ENCODE assay signal across 28 cellular contexts in the genomic region with DNA sequence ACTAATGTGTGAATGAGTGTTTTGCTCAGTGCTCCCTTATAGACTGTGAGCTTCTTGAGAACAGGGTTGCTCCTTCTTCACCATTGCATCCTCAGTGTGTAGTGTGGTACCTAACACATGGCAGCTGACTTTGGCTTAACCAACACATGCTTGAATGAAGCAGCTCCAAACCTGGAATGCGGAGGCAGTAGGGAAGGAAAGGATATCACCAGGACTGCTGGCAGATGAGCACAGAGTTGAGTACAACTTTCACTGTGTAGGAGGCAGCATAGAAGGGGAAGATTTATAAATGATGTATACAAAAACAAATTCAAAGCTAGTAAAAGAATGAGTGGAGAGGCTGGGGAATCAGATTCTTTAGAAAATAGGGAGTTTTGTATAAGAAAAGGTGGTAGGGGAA.
"Had no signal": no experiment of that assay in that cellular context is flagged by ENCODE, and none has a peak within 500 bp of the region (broad histone marks: within the 10 kb centered on the region; RNA-seq: fewer than 3 reads in every experiment).

No MANE protein-coding gene starts in this region.

- H3K27ac ChIP-seq: body of pancreas, colonic mucosa, epithelial cell of prostate, esophagus squamous epithelium, gastroesophageal sphincter, WERI-Rb-1 had no signal

- ATAC-seq: activated CD4-positive, CD25-positive, alpha-beta regulatory T cell treated with anti-CD3 and anti-CD28 coated beads, Interleukin-2, amount 50 U/mL, for 24 hours; activated CD8-positive, alpha-beta T cell treated with anti-CD3 and anti-CD28 coated beads for 36 hours; activated T-cell treated with anti-CD3 and anti-CD28 coated beads, Interleukin-2, amount 50 U/mL, for 4 hours; activated T-helper 17 cell treated with anti-CD3 and anti-CD28 coated beads, Interleukin-2, amount 50 U/mL, for 72 hours; body of pancreas; gastroesophageal sphincter; T-helper 17 cell had no signal

- H3K4me3 Mint-ChIP-seq: activated B cell treated with CpG ODN at 0.5 μM for 24 hours; activated CD8-positive, alpha-beta T cell treated with anti-CD3 and anti-CD28 coated beads for 36 hours; activated naive CD8-positive, alpha-beta T cell; activated T-cell treated with anti-CD3 and anti-CD28 coated beads, Interleukin-2, amount 50 U/mL, for 4 hours; activated T-helper 17 cell treated with anti-CD3 and anti-CD28 coated beads, Interleukin-2, amount 50 U/mL, for 72 hours; T-helper 17 cell; T-helper 2 cell treated with Interferon-gamma antibody and Interleukin-4, amounts not matched to agents 5 μg/mL and 100 μg/mL, for 36 hours had no signal

- H3K9me3 ChIP-seq: body of pancreas, colonic mucosa, esophagus squamous epithelium, gastroesophageal sphincter had no signal

- H3K27me3 ChIP-seq: body of pancreas, colonic mucosa, esophagus squamous epithelium, gastroesophageal sphincter had no signal

- H3K4me1 ChIP-seq: body of pancreas, colonic mucosa, esophagus squamous epithelium had no signal

- H3K4me1 Mint-ChIP-seq: activated B cell treated with CpG ODN at 0.5 μM for 24 hours; activated T-helper 17 cell treated with anti-CD3 and anti-CD28 coated beads, Interleukin-2, amount 50 U/mL, for 72 hours had no signal

- H3K9me3 Mint-ChIP-seq: activated B cell treated with CpG ODN at 0.5 μM for 24 hours; activated CD8-positive, alpha-beta T cell treated with anti-CD3 and anti-CD28 coated beads for 36 hours; activated T-cell treated with anti-CD3 and anti-CD28 coated beads, Interleukin-2, amount 50 U/mL, for 4 hours; activated T-helper 17 cell treated with anti-CD3 and anti-CD28 coated beads, Interleukin-2, amount 50 U/mL, for 72 hours; T-helper 2 cell treated with Interferon-gamma antibody and Interleukin-4, amounts not matched to agents 5 μg/mL and 100 μg/mL, for 36 hours had no signal

- H3K4me3 ChIP-seq: body of pancreas, colonic mucosa, esophagus squamous epithelium, gastroesophageal sphincter had no signal

- DNase-seq: activated B cell treated with CpG ODN at 0.5 μM for 24 hours; activated CD4-positive, alpha-beta T cell treated with anti-CD3 and anti-CD28 coated beads for 48 hours; activated CD4-positive, alpha-beta T cell treated with anti-CD3 and anti-CD28 coated beads, Interleukin-2, amount 50 U/mL, for 1 hour; activated CD4-positive, alpha-beta T cell treated with anti-CD3 and anti-CD28 coated beads, Interleukin-2, amount 50 U/mL, for 48 hours; activated CD8-positive, alpha-beta memory T cell treated with anti-CD3 and anti-CD28 coated beads for 24 hours; activated CD8-positive, alpha-beta T cell treated with anti-CD3 and anti-CD28 coated beads for 36 hours; activated effector memory CD4-positive, alpha-beta T cell treated with Interleukin-2 at 50 U/mL for 16 hours; activated gamma-delta T cell treated with Interleukin-2 at 50 U/mL for 16 hours; activated naive CD4-positive, alpha-beta T cell treated with anti-CD3 and anti-CD28 coated beads, Interleukin-2, amount 50 U/mL, for 16 hours; activated naive CD4-positive, alpha-beta T cell treated with Interleukin-2 at 50 U/mL for 16 hours; activated T-cell treated with anti-CD3 and anti-CD28 coated beads, Interleukin-2, amount 50 U/mL, for 4 hours; aorta; body of pancreas; caudate nucleus; colonic mucosa; effector CD8-positive, alpha-beta T cell; esophagus squamous epithelium; foreskin melanocyte; T-helper 1 cell; T-helper 17 cell; T1000; WERI-Rb-1 had no signal

- H3K36me3 ChIP-seq: colonic mucosa, esophagus squamous epithelium, gastroesophageal sphincter, WERI-Rb-1 had no signal

- H3K27ac Mint-ChIP-seq: activated B cell treated with CpG ODN at 0.5 μM for 24 hours; activated CD8-positive, alpha-beta T cell treated with anti-CD3 and anti-CD28 coated beads for 36 hours; activated naive CD8-positive, alpha-beta T cell; activated T-helper 17 cell treated with anti-CD3 and anti-CD28 coated beads, Interleukin-2, amount 50 U/mL, for 72 hours; T-helper 17 cell; T-helper 2 cell treated with Interferon-gamma antibody and Interleukin-4, amounts not matched to agents 5 μg/mL and 100 μg/mL, for 36 hours had no signal

- H3K27me3 Mint-ChIP-seq: activated B cell treated with CpG ODN at 0.5 μM for 24 hours had no signal

- H3K36me3 Mint-ChIP-seq: activated naive CD8-positive, alpha-beta T cell had no signal
